28 cellular contexts compared by ENCODE assay signal in the genomic region with DNA sequence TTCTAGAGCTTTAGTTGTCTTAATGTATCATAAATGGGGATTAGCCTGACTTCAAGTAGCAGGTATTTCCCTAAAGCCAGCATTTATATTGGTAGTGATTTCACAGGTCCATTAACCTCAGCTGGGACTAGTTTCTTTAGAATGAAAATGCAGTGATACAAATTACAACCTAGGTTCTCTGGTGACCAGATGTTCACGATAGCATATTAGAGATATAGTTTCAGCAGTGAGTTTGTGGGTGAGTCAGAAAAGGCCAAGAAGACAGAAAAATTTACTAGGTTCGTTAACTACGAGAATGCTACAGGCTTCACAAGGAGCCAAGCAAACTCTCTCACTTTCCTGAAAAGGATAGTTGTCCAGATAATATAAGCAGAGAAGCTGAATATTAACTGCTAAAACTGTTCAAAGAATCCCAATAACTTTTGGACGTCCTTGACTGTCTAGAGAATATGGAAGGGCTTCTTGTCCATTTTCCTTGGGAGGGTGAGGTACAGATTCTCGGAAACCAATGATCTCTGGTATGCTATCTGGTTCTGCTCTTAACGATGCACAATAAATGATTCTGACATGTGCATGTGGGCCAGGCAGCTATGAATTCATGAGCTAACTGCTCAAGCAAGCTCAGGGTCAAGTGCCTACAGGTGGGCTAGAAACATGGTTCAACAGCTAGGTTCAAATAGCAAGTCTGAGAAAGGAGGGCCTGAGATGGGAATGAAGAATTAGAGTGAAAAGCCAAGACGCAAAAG. TPM values are rescaled to one million over a fixed set of nuclear protein-coding genes. Genes with fewer than 3 reads are reported as not detected.
"Had no signal": no experiment of that assay in that cellular context is flagged by ENCODE, and none has a peak within 500 bp of the region (broad histone marks: within the 10 kb centered on the region; RNA-seq: fewer than 3 reads in every experiment).

No MANE protein-coding gene starts in this region.

- H3K36me3 ChIP-seq: breast epithelium, colonic mucosa, lower lobe of right lung, upper lobe of right lung had no signal

- H3K4me3 ChIP-seq: breast epithelium, colonic mucosa, dorsolateral prefrontal cortex, lower lobe of right lung, mucosa of descending colon, smooth muscle cell, upper lobe of right lung had no signal

- H3K36me3 Mint-ChIP-seq: activated naive CD8-positive, alpha-beta T cell; naive B cell; stimulated activated naive B cell treated with anti-CD40 and anti-IgM and Interleukin-4, amounts not matched to agents 10 μg/mL and 1 μg/mL and 100 μg/mL, for 72 hours had no signal

- DNase-seq: activated CD8-positive, alpha-beta memory T cell treated with anti-CD3 and anti-CD28 coated beads for 24 hours; activated CD8-positive, alpha-beta memory T cell treated with anti-CD3 and anti-CD28 coated beads, Interleukin-2, amount 50 U/mL, for 4 hours; activated naive CD4-positive, alpha-beta T cell; activated T-cell treated with anti-CD3 and anti-CD28 coated beads, Interleukin-2, amount 50 U/mL, for 24 hours; amniotic stem cell; colonic mucosa; dorsolateral prefrontal cortex; effector memory CD8-positive, alpha-beta T cell; kidney; lower lobe of right lung; mucosa of descending colon; naive B cell; occipital lobe; stimulated activated CD4-positive, alpha-beta T cell treated with anti-CD3 and anti-CD28 coated beads, Interleukin-15, amount 100 ng/mL, for 24 hours; stimulated activated naive B cell treated with anti-CD40 and anti-IgM and Interleukin-4, amounts not matched to agents 10 μg/mL and 1 μg/mL and 100 μg/mL, for 72 hours; T-cell; upper lobe of right lung had no signal

- ATAC-seq: effector memory CD8-positive, alpha-beta T cell; esophagus mucosa; left lobe of liver; lower lobe of right lung; mucosa of descending colon; sciatic nerve; stimulated activated naive B cell treated with anti-CD40 and anti-IgM and Interleukin-4, amounts not matched to agents 10 μg/mL and 1 μg/mL and 100 μg/mL, for 72 hours; T-cell; upper lobe of right lung had no signal

- H3K27me3 ChIP-seq: breast epithelium, colonic mucosa, dorsolateral prefrontal cortex, upper lobe of right lung had no signal

- H3K9me3 Mint-ChIP-seq: activated T-cell treated with anti-CD3 and anti-CD28 coated beads, Interleukin-2, amount 50 U/mL, for 24 hours; activated T-helper 2 cell treated with anti-CD3 and anti-CD28 coated beads, Interferon-gamma antibody, Interleukin-2, Interleukin-4, amounts not matched to agents 10 μg/mL and 5 μg/mL and 100 μg/mL, durations not matched to agents 14 hours and 24 hours and 36 hours; effector memory CD8-positive, alpha-beta T cell; naive B cell; stimulated activated naive B cell treated with anti-CD40 and anti-IgM and Interleukin-4, amounts not matched to agents 10 μg/mL and 1 μg/mL and 100 μg/mL, for 72 hours; T-cell had no signal

- H3K4me3 Mint-ChIP-seq: activated naive CD8-positive, alpha-beta T cell; activated T-cell treated with anti-CD3 and anti-CD28 coated beads, Interleukin-2, amount 50 U/mL, for 24 hours; effector memory CD8-positive, alpha-beta T cell; stimulated activated naive B cell treated with anti-CD40 and anti-IgM and Interleukin-4, amounts not matched to agents 10 μg/mL and 1 μg/mL and 100 μg/mL, for 72 hours; T-cell had no signal

- H3K27me3 Mint-ChIP-seq: activated naive CD8-positive, alpha-beta T cell; effector memory CD8-positive, alpha-beta T cell; naive B cell had no signal

- H3K4me2 ChIP-seq: smooth muscle cell had no signal

- H3K27ac Mint-ChIP-seq: activated naive CD8-positive, alpha-beta T cell; activated T-cell treated with anti-CD3 and anti-CD28 coated beads, Interleukin-2, amount 50 U/mL, for 24 hours; activated T-helper 2 cell treated with anti-CD3 and anti-CD28 coated beads, Interferon-gamma antibody, Interleukin-2, Interleukin-4, amounts not matched to agents 10 μg/mL and 5 μg/mL and 100 μg/mL, durations not matched to agents 14 hours and 24 hours and 36 hours; effector memory CD8-positive, alpha-beta T cell; stimulated activated naive B cell treated with anti-CD40 and anti-IgM and Interleukin-4, amounts not matched to agents 10 μg/mL and 1 μg/mL and 100 μg/mL, for 72 hours; T-cell had no signal

- H3K4me1 ChIP-seq: breast epithelium, colonic mucosa, upper lobe of right lung had no signal

- H3K27ac ChIP-seq: breast epithelium, colonic mucosa, dorsolateral prefrontal cortex, lower lobe of right lung, upper lobe of right lung had no signal

- H3K9me3 ChIP-seq: breast epithelium, colonic mucosa, lower lobe of right lung, mucosa of descending colon, upper lobe of right lung had no signal

RNA-seq across cellular contexts. Expression of a gene that starts 44.7 kb away (rescaled TPM):
- total RNA-seq: activated T-helper 2 cell treated with anti-CD3 and anti-CD28 coated beads, Interferon-gamma antibody, Interleukin-2, Interleukin-4, amounts not matched to agents 10 μg/mL and 5 μg/mL and 100 μg/mL, durations not matched to agents 14 hours and 24 hours and 36 hours; breast epithelium; endothelial cell of umbilical vein; glomerular endothelial cell; left lobe of liver; lower lobe of right lung; subcutaneous adipose tissue; T-cell; upper lobe of right lung had no signal
- polyA plus RNA-seq: endothelial cell of umbilical vein, neural cell, smooth muscle cell had no signal
